Comparison of ENCODE assay signal across 1 cellular context in genomic region chr12:98870521-98870920, GRCh38.
TF ChIP-seq lines count a peak whose summit lies in the region.

No MANE protein-coding gene starts in this region.

TF ChIP-seq in H1, 55 proteins besides CTCF, POLR2A, EP300 and RAD21:
- no peak for TF ChIP-seq SP4 (IDR thresholded peaks at IDR 0.05; ENCODE audit: low read length)
- TF ChIP-seq SAP30 (IDR thresholded peaks at IDR 0.05; ENCODE audit: insufficient read depth, insufficient replicate concordance, low read length): no peak
- no peak for TF ChIP-seq BACH1 (IDR thresholded peaks at IDR 0.05; ENCODE audit: low read length)
- TF ChIP-seq RFX5 (IDR thresholded peaks at IDR 0.05; ENCODE audit: borderline replicate concordance, low read depth, low read length): no peak
- no peak for TF ChIP-seq EGR1 (IDR thresholded peaks at IDR 0.05; ENCODE audit: borderline replicate concordance, low read depth, low read length)
- no peak for TF ChIP-seq RBBP5 (IDR thresholded peaks at IDR 0.05; ENCODE audit: borderline replicate concordance, low read depth, low read length)
